1 cellular context compared by ENCODE assay signal in the genomic region with DNA sequence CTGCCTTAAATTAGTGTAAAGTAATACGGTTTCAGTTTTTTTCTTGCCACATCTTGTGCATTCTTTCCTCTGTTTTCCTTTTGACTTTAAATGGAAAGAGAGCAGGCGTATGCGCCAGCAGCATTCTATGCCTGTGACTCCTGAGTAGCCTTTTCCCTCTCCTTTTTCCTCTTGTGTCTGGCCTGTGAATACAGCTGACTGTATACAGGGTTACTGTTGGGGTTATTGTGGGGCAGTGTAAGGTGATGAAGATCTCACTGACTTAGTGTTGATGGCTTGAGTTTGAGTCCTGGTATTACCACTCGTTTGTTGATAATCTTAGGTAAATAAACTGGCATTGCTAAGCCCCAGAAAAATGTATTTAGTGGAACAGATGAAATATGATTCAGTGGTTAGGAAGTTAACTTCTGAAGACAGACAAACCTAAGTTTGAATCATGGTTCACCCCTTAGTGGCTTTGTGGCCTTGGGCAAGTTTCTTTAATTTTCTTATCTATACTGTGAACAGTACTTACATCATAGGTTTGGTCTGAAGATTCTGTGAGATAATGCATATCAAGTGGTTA.
TF ChIP-seq lines count a peak whose summit lies in the region.

No MANE protein-coding gene starts in this region.

TF ChIP-seq in GM23338, 12 proteins besides CTCF, POLR2A, EP300 and RAD21 (continued from another document):
- TF ChIP-seq REST (IDR thresholded peaks at IDR 0.05; ENCODE audit: unreplicated experiment) (no peak), ZNF331 (CRISPR knock-in tag; IDR thresholded peaks at IDR 0.05; ENCODE audit: low read depth) (no peak), CREB1 (CRISPR knock-in tag; IDR thresholded peaks at IDR 0.05; ENCODE audit: low read depth) (no peak), POLR2AphosphoS5 (IDR thresholded peaks at IDR 0.05; ENCODE audit: low read depth) (no peak)
- TF ChIP-seq, protein P1, sequence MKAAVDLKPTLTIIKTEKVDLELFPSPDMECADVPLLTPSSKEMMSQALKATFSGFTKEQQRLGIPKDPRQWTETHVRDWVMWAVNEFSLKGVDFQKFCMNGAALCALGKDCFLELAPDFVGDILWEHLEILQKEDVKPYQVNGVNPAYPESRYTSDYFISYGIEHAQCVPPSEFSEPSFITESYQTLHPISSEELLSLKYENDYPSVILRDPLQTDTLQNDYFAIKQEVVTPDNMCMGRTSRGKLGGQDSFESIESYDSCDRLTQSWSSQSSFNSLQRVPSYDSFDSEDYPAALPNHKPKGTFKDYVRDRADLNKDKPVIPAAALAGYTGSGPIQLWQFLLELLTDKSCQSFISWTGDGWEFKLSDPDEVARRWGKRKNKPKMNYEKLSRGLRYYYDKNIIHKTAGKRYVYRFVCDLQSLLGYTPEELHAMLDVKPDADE (IDR thresholded peaks at IDR 0.05): no peak
